ENCODE assay signal across 17 cellular contexts in the genomic region with DNA sequence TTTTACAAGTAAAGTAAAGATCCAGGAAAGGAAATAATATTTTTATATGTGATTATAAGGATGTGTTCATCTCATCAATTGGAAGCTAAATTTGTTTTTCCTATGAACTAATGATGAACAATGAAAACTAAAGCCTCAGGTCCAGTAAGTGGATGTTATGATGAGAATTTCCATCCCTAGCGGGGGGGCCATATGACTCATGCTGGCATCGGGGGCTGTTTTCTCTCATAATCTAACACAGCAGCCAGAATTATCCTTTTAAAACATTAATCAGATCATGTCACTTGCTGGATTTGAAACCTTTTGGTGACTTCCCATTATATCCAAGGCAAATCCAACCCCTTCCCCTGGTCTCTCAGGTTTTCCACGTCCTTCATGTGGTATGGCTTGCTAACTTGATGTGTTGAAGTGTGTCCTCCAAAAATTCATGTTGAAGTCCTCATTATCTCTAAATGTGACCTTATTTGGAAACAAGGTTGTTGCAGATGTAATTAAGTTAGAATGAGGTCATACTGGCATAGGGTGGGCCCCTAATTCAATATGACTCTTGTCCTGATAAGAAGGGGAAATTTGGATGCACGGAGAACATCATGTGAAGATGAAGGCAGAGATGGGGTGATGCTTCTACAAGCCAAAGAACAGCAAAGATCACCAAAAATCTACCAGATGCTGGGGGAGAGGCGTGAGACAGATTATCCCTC.
"Had no signal": no experiment of that assay in that cellular context is flagged by ENCODE, and none has a peak within 500 bp of the region (broad histone marks: within the 10 kb centered on the region; RNA-seq: fewer than 3 reads in every experiment).

No MANE protein-coding gene starts in this region.

- H3K4me3 ChIP-seq: dorsolateral prefrontal cortex, thoracic aorta had no signal

- H3K27me3 Mint-ChIP-seq: activated naive CD4-positive, alpha-beta T cell treated with anti-CD3 and anti-CD28 coated beads, Interleukin-2, amount 50 U/mL, for 24 hours; brain; T-helper 17 cell had no signal

- H3K36me3 ChIP-seq: thoracic aorta, WERI-Rb-1 had no signal

- ATAC-seq: esophagus mucosa; natural killer cell treated with Interleukin-12 subunit alpha and Interleukin-12 subunit beta and Interleukin-15 and Interleukin-18, amount 100 ng/mL, for 72 hours; stimulated activated effector memory CD8-positive, alpha-beta T cell treated with anti-CD3 and anti-CD28 coated beads, Interleukin-12 subunit alpha, Interleukin-12 subunit beta, amount 100 ng/mL, for 72 hours; T-helper 17 cell had no signal

- H3K4me1 Mint-ChIP-seq: activated naive CD4-positive, alpha-beta T cell treated with anti-CD3 and anti-CD28 coated beads, Interleukin-2, amount 50 U/mL, for 24 hours; stimulated activated effector memory CD8-positive, alpha-beta T cell treated with anti-CD3 and anti-CD28 coated beads, Interleukin-12 subunit alpha, Interleukin-12 subunit beta, amount 100 ng/mL, for 72 hours; T-helper 17 cell had no signal

- DNase-seq: activated CD4-positive, alpha-beta T cell treated with anti-CD3 and anti-CD28 coated beads, Interleukin-2, amount 50 U/mL, for 48 hours; activated effector memory CD4-positive, alpha-beta T cell treated with Interleukin-2 at 50 U/mL for 16 hours; amniotic stem cell; dorsolateral prefrontal cortex; endodermal cell; foreskin fibroblast; hypothalamus; posterior cingulate gyrus; retina; T-helper 17 cell; WERI-Rb-1 had no signal

- H3K9me3 Mint-ChIP-seq: activated naive CD4-positive, alpha-beta T cell treated with anti-CD3 and anti-CD28 coated beads, Interleukin-2, amount 50 U/mL, for 24 hours; brain; natural killer cell treated with Interleukin-12 subunit alpha and Interleukin-12 subunit beta and Interleukin-15 and Interleukin-18, amount 100 ng/mL, for 72 hours; stimulated activated effector memory CD8-positive, alpha-beta T cell treated with anti-CD3 and anti-CD28 coated beads, Interleukin-12 subunit alpha, Interleukin-12 subunit beta, amount 100 ng/mL, for 72 hours had no signal

- H3K27ac Mint-ChIP-seq: activated naive CD4-positive, alpha-beta T cell treated with anti-CD3 and anti-CD28 coated beads, Interleukin-2, amount 50 U/mL, for 24 hours; endodermal cell; stimulated activated effector memory CD8-positive, alpha-beta T cell treated with anti-CD3 and anti-CD28 coated beads, Interleukin-12 subunit alpha, Interleukin-12 subunit beta, amount 100 ng/mL, for 72 hours; T-helper 17 cell had no signal

- H3K4me3 Mint-ChIP-seq: activated naive CD4-positive, alpha-beta T cell treated with anti-CD3 and anti-CD28 coated beads, Interleukin-2, amount 50 U/mL, for 24 hours; brain; endodermal cell; natural killer cell treated with Interleukin-12 subunit alpha and Interleukin-12 subunit beta and Interleukin-15 and Interleukin-18, amount 100 ng/mL, for 72 hours; stimulated activated effector memory CD8-positive, alpha-beta T cell treated with anti-CD3 and anti-CD28 coated beads, Interleukin-12 subunit alpha, Interleukin-12 subunit beta, amount 100 ng/mL, for 72 hours; T-helper 17 cell had no signal

- H3K36me3 Mint-ChIP-seq: activated naive CD4-positive, alpha-beta T cell treated with anti-CD3 and anti-CD28 coated beads, Interleukin-2, amount 50 U/mL, for 24 hours; brain; natural killer cell treated with Interleukin-12 subunit alpha and Interleukin-12 subunit beta and Interleukin-15 and Interleukin-18, amount 100 ng/mL, for 72 hours; stimulated activated effector memory CD8-positive, alpha-beta T cell treated with anti-CD3 and anti-CD28 coated beads, Interleukin-12 subunit alpha, Interleukin-12 subunit beta, amount 100 ng/mL, for 72 hours had no signal

- H3K9me3 ChIP-seq: thoracic aorta had no signal
